ENCODE assay signal across 17 cellular contexts in genomic region chr2:165825041-165825440, GRCh38. TPM values are rescaled to one million over a fixed set of nuclear protein-coding genes. Genes with fewer than 3 reads are reported as not detected.
DNase-seq lines count a peak whose midpoint lies in the region; ATAC-seq and TF ChIP-seq lines count a peak whose summit lies in the region.
"Had no signal": no experiment of that assay in that cellular context is flagged by ENCODE, and none has a peak within 500 bp of the region (broad histone marks: within the 10 kb centered on the region; RNA-seq: fewer than 3 reads in every experiment).

No MANE protein-coding gene starts in this region.

- CTCF ChIA-PET in OCI-LY7 (lab: Charles Lee; ENCODE audit: unreplicated experiment), result no interaction called here

- H3K79me2 ChIP-seq in OCI-LY7 (ENCODE audit: insufficient read depth, low read depth, low read length), result no peaks in the 10 kb centered on the region

- POLR2A ChIA-PET in OCI-LY7 (lab: Charles Lee), result interaction anchor here (0.6 kb wide), 2 partner anchors 157 to 273 kb away, joined by 3 to 4 read pairs; no protein-coding TSS in a partner anchor

- H3K9me3 ChIP-seq in lower lobe of right lung, result no peaks in the 10 kb centered on the region
- no peaks in the 10 kb centered on the region for H3K9me3 ChIP-seq in OCI-LY7 (ENCODE audit: low read length)
- H3K9me3 ChIP-seq: esophagus squamous epithelium had no signal

- TF ChIP-seq CTCF in lower lobe of right lung (IDR thresholded peaks at IDR 0.05), result no peak
- no peak for TF ChIP-seq CTCF in OCI-LY7 (conservative IDR thresholded peaks at IDR 0.05; ENCODE audit: low read length)

- no peaks in the 10 kb centered on the region for H3K27me3 ChIP-seq in lower lobe of right lung (ENCODE audit: low read depth)
- H3K27me3 ChIP-seq: esophagus squamous epithelium had no signal

- no peaks in the 10 kb centered on the region for H3K9me2 ChIP-seq in OCI-LY7 (ENCODE audit: insufficient read depth, low read length)

- BruUV-seq in OCI-LY7 (replicated peaks; lab: Mats Ljungman, UMichigan), result no TSS peak

- no peaks in the 10 kb centered on the region for H4K20me1 ChIP-seq in OCI-LY7 (ENCODE audit: insufficient read depth, low read length)

- H3K4me3 ChIP-seq in lower lobe of right lung (no peak overlapping the region), OCI-LY7 (ENCODE audit: low read depth, low read length, poor library complexity, severe bottlenecking) (no peak overlapping the region)
- H3K4me3 ChIP-seq: esophagus squamous epithelium had no signal

- no peak overlapping the region for H2AFZ ChIP-seq in OCI-LY7 (ENCODE audit: low read length)

- ATAC-seq in SK-N-SH treated with all-trans-retinoic acid at 6 μM for 48 hours (peak; percentile 53; the same call in 2 of the 3 replicates), lower lobe of right lung (peak; percentile 55 to 83), HG03159 (IDR thresholded peaks at IDR 0.05; ENCODE audit: unreplicated experiment) (no peak)
- ATAC-seq: CD8-positive, alpha-beta T cell; WTC11 had no signal

- no peak overlapping the region for H3K4me2 ChIP-seq in OCI-LY7 (ENCODE audit: low read length)

- H3K4me1 ChIP-seq in lower lobe of right lung (peaks cover 7% of the 10 kb centered on the region), OCI-LY7 (ENCODE audit: insufficient read depth, low read length, poor library complexity, severe bottlenecking) (no peaks in the 10 kb centered on the region)
- H3K4me1 ChIP-seq: esophagus squamous epithelium had no signal

- intact Hi-C loops in lower lobe of right lung (cut with DNase I) (no loop called here), OCI-LY7 (cut with micrococcal nuclease; ENCODE audit: unreplicated experiment) (no loop called here)

- DNase-seq in DMS79 (lab: John Stamatoyannopoulos, UW), result peak; percentile 92
- DNase-seq in NCI-H187 treated with DMSO at 0.1 percent for 48 hours (lab: John Stamatoyannopoulos, UW), result peak; percentile 81
- DNase-seq in lower lobe of right lung, result no peak
- DNase-seq in SW480 (ENCODE audit: low spot score), result no peak
- no peak for DNase-seq in activated gamma-delta T cell treated with Interleukin-2 at 50 U/mL for 16 hours
- no peak for DNase-seq in OCI-LY7 (ENCODE audit: low spot score)
- DNase-seq: activated T-cell treated with anti-CD3 and anti-CD28 coated beads, Interleukin-2, amount 50 U/mL, for 48 hours; CD8-positive, alpha-beta T cell; esophagus squamous epithelium; HCEC 1CT; MM.1S; nephron progenitor cell; stimulated activated CD4-positive, alpha-beta T cell treated with anti-CD3 and anti-CD28 coated beads, Interleukin-15, amount 100 ng/mL, for 24 hours had no signal

- H3K36me3 ChIP-seq in lower lobe of right lung (no peaks in the 10 kb centered on the region), OCI-LY7 (ENCODE audit: insufficient read depth, low read length) (no peaks in the 10 kb centered on the region)
- H3K36me3 ChIP-seq: esophagus squamous epithelium had no signal

- H3K27ac ChIP-seq in lower lobe of right lung (no peak overlapping the region), OCI-LY7 (ENCODE audit: low read depth, low read length, poor library complexity, severe bottlenecking) (no peak overlapping the region)
- H3K27ac ChIP-seq: esophagus squamous epithelium had no signal

TF ChIP-seq in SK-N-SH treated with all-trans-retinoic acid at 6 μM for 48 hours, 23 proteins besides CTCF, POLR2A, EP300 and RAD21:
- TF ChIP-seq SNAI2 (CRISPR knock-in tag; IDR thresholded peaks at IDR 0.05), result no peak
- 0 out of 2 replicates have a peak, but pooled peaks have one; percentile 26 for TF ChIP-seq TOX (CRISPR knock-in tag; IDR thresholded peaks at IDR 0.05; ENCODE audit: borderline replicate concordance)

RNA-seq across cellular contexts. Expression of gene GALNT3, which starts 31.0 kb away (rescaled TPM):
- 27.8 TPM for total RNA-seq in lower lobe of right lung
- total RNA-seq in OCI-LY7 (2014; rRNA removed; shearing (Covaris generic)), result 0.44 TPM in 1 of 2 replicates, not detected in the other
- 2.6 and 3.6 TPM in 2 replicates for total RNA-seq in OCI-LY7 (2022)
- total RNA-seq: RPMI7951 had no signal

Comparison
In these comparisons a context has a peak if more than half of its experiments do, and no peak if none do; other contexts are left out.
1. DNase-seq: peak in DMS79 (single experiment) and NCI-H187 treated with DMSO at 0.1 percent for 48 hours (single experiment); none in lower lobe of right lung (single experiment), SW480 (single experiment), activated gamma-delta T cell treated with Interleukin-2 at 50 U/mL for 16 hours (single experiment) and OCI-LY7 (single experiment).